Comparison of ENCODE assay signal across 32 cellular contexts in the genomic region with DNA sequence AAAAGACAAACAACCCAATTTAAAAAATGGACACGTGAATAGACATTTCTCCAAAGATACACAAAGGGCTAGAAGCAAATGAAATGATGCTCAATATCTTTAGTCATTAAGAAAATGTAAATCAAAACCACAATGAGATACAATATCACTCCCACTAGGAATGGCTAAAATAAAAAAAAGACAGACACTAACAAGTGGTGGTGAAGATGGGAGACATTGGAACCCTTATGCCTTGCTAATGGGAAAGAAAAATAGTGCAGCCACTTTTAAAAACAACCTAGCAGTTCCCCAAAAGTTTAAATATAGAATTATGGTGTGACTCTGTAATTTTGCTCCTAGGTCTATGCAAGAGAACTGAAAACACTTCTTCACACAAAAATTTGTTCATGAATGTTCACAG. TPM values are rescaled to one million over a fixed set of nuclear protein-coding genes. Genes with fewer than 3 reads are reported as not detected.
DNase-seq lines count a peak whose midpoint lies in the region; FAIRE-seq and TF ChIP-seq lines count a peak whose summit lies in the region.
"Had no signal": no experiment of that assay in that cellular context is flagged by ENCODE, and none has a peak within 500 bp of the region (broad histone marks: within the 10 kb centered on the region; RNA-seq: fewer than 3 reads in every experiment).

No MANE protein-coding gene starts in this region.

- FAIRE-seq in astrocyte (lab: Jason Lieb, UNC), result peak; percentile 54
- FAIRE-seq: D721Med had no signal

- DNase-seq in astrocyte (ENCODE audit: low read depth) (no peak), tibial artery (no peak), NCI-H2196 (lab: John Stamatoyannopoulos, UW; ENCODE audit: unreplicated experiment) (no peak)
- DNase-seq: 8988T; ACHN; AML-193; BE2C; C1 segment of cervical spinal cord; Caco-2; Calu3; CD4-positive, alpha-beta memory T cell; CD4-positive, alpha-beta T cell; CD4-positive, CD25-positive, alpha-beta regulatory T cell; CD8-positive, alpha-beta memory T cell; CD8-positive, alpha-beta T cell; COR-L47; DMS 273 treated with DMSO at 0.1 percent for 48 hours; DMS153; DMS53; DMS79; DMS79 treated with DMSO at 0.1 percent for 48 hours; DND-41; EL had no signal

- H3K27ac Mint-ChIP-seq in astrocyte (ENCODE audit: unreplicated experiment), result no peak overlapping the region
- H3K27ac Mint-ChIP-seq: B cell; CD14-positive monocyte; CD4-positive, alpha-beta memory T cell; CD4-positive, alpha-beta T cell; CD4-positive, CD25-positive, alpha-beta regulatory T cell; CD8-positive, alpha-beta memory T cell; CD8-positive, alpha-beta T cell had no signal

- no peak for TF ChIP-seq CTCF in HEK293 (tag by site-specific recombination; IDR thresholded peaks at IDR 0.05)
- no peak for TF ChIP-seq CTCF in astrocyte (IDR thresholded peaks at IDR 0.05; ENCODE audit: insufficient read depth, low read depth, low read length)
- no peak for TF ChIP-seq CTCF in tibial artery (IDR thresholded peaks at IDR 0.05)

- peaks cover 14% of the 10 kb centered on the region for H3K4me1 Mint-ChIP-seq in astrocyte (ENCODE audit: low read depth, unreplicated experiment)
- H3K4me1 Mint-ChIP-seq: B cell; CD14-positive monocyte; CD4-positive, alpha-beta memory T cell; CD4-positive, CD25-positive, alpha-beta regulatory T cell; CD8-positive, alpha-beta memory T cell had no signal

- H3K36me3 ChIP-seq in HEK293 (ENCODE audit: control insufficient read depth in 2 of 2, insufficient read depth in 1 of 2, low read length in 2 of 2), result no peaks in the 10 kb centered on the region
- H3K36me3 ChIP-seq in astrocyte (ENCODE audit: insufficient read depth, low read length), result no peaks in the 10 kb centered on the region
- H3K36me3 ChIP-seq in tibial artery, result no peaks in the 10 kb centered on the region
- H3K36me3 ChIP-seq: BE2C; BLaER1; BLaER1 treated with 17β-estradiol and CSF1 and Interleukin-3, amounts not matched to agents 10 nM and 100 nM had no signal

- CTCF ChIA-PET in HEK293 (lab: Yijun Ruan, JAX), result no interaction called here

- H3K9me3 ChIP-seq in HEK293 (ENCODE audit: control insufficient read depth, insufficient read depth, low read depth, low read length) (no peaks in the 10 kb centered on the region), astrocyte (ENCODE audit: insufficient read depth, low read depth, low read length) (no peaks in the 10 kb centered on the region), tibial artery (no peaks in the 10 kb centered on the region)
- H3K9me3 ChIP-seq: A549, BE2C, Caco-2 had no signal

- H2AFZ ChIP-seq in astrocyte (ENCODE audit: low read depth, low read length), result no peak overlapping the region

- no peak overlapping the region for H3K4me3 Mint-ChIP-seq in astrocyte (ENCODE audit: unreplicated experiment)
- H3K4me3 Mint-ChIP-seq: B cell; CD14-positive monocyte; CD4-positive, alpha-beta memory T cell; CD4-positive, alpha-beta T cell; CD4-positive, CD25-positive, alpha-beta regulatory T cell; CD8-positive, alpha-beta memory T cell; CD8-positive, alpha-beta T cell had no signal

- H3K4me3 ChIP-seq in HEK293 (ENCODE audit: low read depth, low read length) (no peak overlapping the region), astrocyte (ENCODE audit: insufficient read depth, low read depth, low read length) (no peak overlapping the region), tibial artery (no peak overlapping the region)
- H3K4me3 ChIP-seq: A549; BLaER1; BLaER1 treated with 17β-estradiol and CSF1 and Interleukin-3, amounts not matched to agents 10 nM and 100 nM had no signal

- H3K27me3 ChIP-seq in astrocyte (ENCODE audit: insufficient read depth, low read length), result no peaks in the 10 kb centered on the region
- H3K27me3 ChIP-seq in tibial artery, result no peaks in the 10 kb centered on the region
- H3K27me3 ChIP-seq: BE2C; BLaER1; BLaER1 treated with 17β-estradiol and CSF1 and Interleukin-3, amounts not matched to agents 10 nM and 100 nM had no signal

- no peak overlapping the region for H3K4me2 ChIP-seq in astrocyte (ENCODE audit: low read length)
- H3K4me2 ChIP-seq: A549; BLaER1; BLaER1 treated with 17β-estradiol and CSF1 and Interleukin-3, amounts not matched to agents 10 nM and 100 nM had no signal

- peaks cover 10% of the 10 kb centered on the region for H3K27me3 Mint-ChIP-seq in astrocyte (ENCODE audit: low read depth, unreplicated experiment)

- H3K36me3 Mint-ChIP-seq in astrocyte (ENCODE audit: low read depth, unreplicated experiment), result no peaks in the 10 kb centered on the region
- H3K36me3 Mint-ChIP-seq: CD4-positive, alpha-beta memory T cell; CD4-positive, CD25-positive, alpha-beta regulatory T cell; CD8-positive, alpha-beta T cell had no signal

- no peaks in the 10 kb centered on the region for H4K20me1 ChIP-seq in astrocyte (ENCODE audit: insufficient read depth, low read length)
- H4K20me1 ChIP-seq: BLaER1; BLaER1 treated with 17β-estradiol and CSF1 and Interleukin-3, amounts not matched to agents 10 nM and 100 nM had no signal

- POLR2A ChIA-PET in HEK293 (lab: Yijun Ruan, JAX), result no interaction called here

- H3K79me2 ChIP-seq in astrocyte (ENCODE audit: insufficient read depth, low read length), result no peaks in the 10 kb centered on the region

- H3K9me3 Mint-ChIP-seq in astrocyte (ENCODE audit: unreplicated experiment), result peaks cover 4% of the 10 kb centered on the region
- H3K9me3 Mint-ChIP-seq: CD8-positive, alpha-beta memory T cell; CD8-positive, alpha-beta T cell had no signal

- H3K4me1 ChIP-seq in HEK293 (ENCODE audit: control insufficient read depth, insufficient read depth, low read length) (peaks cover 4% of the 10 kb centered on the region), astrocyte (ENCODE audit: insufficient read depth, low read length) (no peaks in the 10 kb centered on the region), tibial artery (no peaks in the 10 kb centered on the region)
- H3K4me1 ChIP-seq: A549, Caco-2 had no signal

- H3K27ac ChIP-seq in HEK293 (ENCODE audit: extremely low read depth, low read depth, low read length) (no peak overlapping the region), astrocyte (ENCODE audit: low read depth, low read length) (no peak overlapping the region), tibial artery (no peak overlapping the region)
- H3K27ac ChIP-seq: 22Rv1; A549; BLaER1; BLaER1 treated with 17β-estradiol and CSF1 and Interleukin-3, amounts not matched to agents 10 nM and 100 nM; C4-2B had no signal

- H3K9ac ChIP-seq in astrocyte (ENCODE audit: low read length), result no peak overlapping the region
- H3K9ac ChIP-seq: BLaER1; BLaER1 treated with 17β-estradiol and CSF1 and Interleukin-3, amounts not matched to agents 10 nM and 100 nM had no signal

- intact Hi-C loops in tibial artery (cut with DNase I; ENCODE audit: low total_unique reads), result no loop called here

TF ChIP-seq in HEK293, 187 proteins besides CTCF, POLR2A, EP300 and RAD21:
- no peak for TF ChIP-seq ZNF843 (tag by site-specific recombination; IDR thresholded peaks at IDR 0.05)
- TF ChIP-seq SALL2 (tag by site-specific recombination; IDR thresholded peaks at IDR 0.05; ENCODE audit: borderline replicate concordance), result no peak
- no peak for TF ChIP-seq OVOL3 (tag by site-specific recombination; IDR thresholded peaks at IDR 0.05)
- peak; percentile 93 for TF ChIP-seq ZNF184 (tag by site-specific recombination; IDR thresholded peaks at IDR 0.05)
- TF ChIP-seq, protein P1, sequence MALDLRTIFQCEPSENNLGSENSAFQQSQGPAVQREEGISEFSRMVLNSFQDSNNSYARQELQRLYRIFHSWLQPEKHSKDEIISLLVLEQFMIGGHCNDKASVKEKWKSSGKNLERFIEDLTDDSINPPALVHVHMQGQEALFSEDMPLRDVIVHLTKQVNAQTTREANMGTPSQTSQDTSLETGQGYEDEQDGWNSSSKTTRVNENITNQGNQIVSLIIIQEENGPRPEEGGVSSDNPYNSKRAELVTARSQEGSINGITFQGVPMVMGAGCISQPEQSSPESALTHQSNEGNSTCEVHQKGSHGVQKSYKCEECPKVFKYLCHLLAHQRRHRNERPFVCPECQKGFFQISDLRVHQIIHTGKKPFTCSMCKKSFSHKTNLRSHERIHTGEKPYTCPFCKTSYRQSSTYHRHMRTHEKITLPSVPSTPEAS (tag by site-specific recombination; IDR thresholded peaks at IDR 0.05), result no peak

RNA-seq across cellular contexts. Expression of gene SH3TC2, which starts 40.7 kb away (rescaled TPM):
- 2.6 and 3.1 TPM in 2 replicates for total RNA-seq in astrocyte
- total RNA-seq: B cell; CD4-positive, alpha-beta memory T cell; CD4-positive, alpha-beta T cell; CD8-positive, alpha-beta memory T cell; CD8-positive, alpha-beta T cell had no signal
